In genomic region chr12:54975875-54976274, GRCh38 we compare ENCODE assay signal across 1 cellular context.
TF ChIP-seq lines count a peak whose summit lies in the region.

No MANE protein-coding gene starts in this region.

TF ChIP-seq in K562, 482 proteins besides CTCF, POLR2A, EP300 and RAD21:
- TF ChIP-seq ARID1B (IDR thresholded peaks at IDR 0.05) (peak; percentile 68), HIVEP1 (CRISPR knock-in tag; IDR thresholded peaks at IDR 0.05) (no peak), SIRT6 (IDR thresholded peaks at IDR 0.05; ENCODE audit: low read depth, low read length) (no peak), DPF2 (IDR thresholded peaks at IDR 0.05) (peak; percentile 44; the same call in 1 of the 2 replicates), E2F6 (IDR thresholded peaks at IDR 0.05; ENCODE audit: borderline replicate concordance in 1 of 2, extremely low read depth in 1 of 2, insufficient read depth in 1 of 2, insufficient read length in 1 of 2, low read depth in 1 of 2, low read length in 1 of 2, poor library complexity in 1 of 2, severe bottlenecking in 1 of 2) (peak in 1 of 2 experiments; percentile 41), MLLT1 (IDR thresholded peaks at IDR 0.05) (no peak), ZNF316 (IDR thresholded peaks at IDR 0.05) (peak; percentile 53; the same call in 1 of the 2 replicates), MTA2 (IDR thresholded peaks at IDR 0.05; ENCODE audit: low read depth) (no peak), THAP7 (CRISPR knock-in tag; IDR thresholded peaks at IDR 0.05) (no peak), HDAC3 (IDR thresholded peaks at IDR 0.05; ENCODE audit: borderline replicate concordance, partially characterized antibody) (no peak), CXXC5 (CRISPR knock-in tag; IDR thresholded peaks at IDR 0.05) (no peak), SMARCE1 (IDR thresholded peaks at IDR 0.05) (peak; percentile 39; the same call in 1 of the 2 replicates), KDM1A (IDR thresholded peaks at IDR 0.05) (peak; percentile 64 to 71), KLF16 (IDR thresholded peaks at IDR 0.05) (peak; percentile 13; the same call in 1 of the 2 replicates), MAZ (CRISPR knock-in tag; conservative IDR thresholded peaks at IDR 0.05 in 1 of 2, IDR thresholded peaks at IDR 0.05 in 1 of 2) (no peak), TAL1 (IDR thresholded peaks at IDR 0.05) (peak; percentile 49; the same call in 1 of the 2 replicates), CBFA2T3 (IDR thresholded peaks at IDR 0.05) (peak; percentile 67), L3MBTL2 (IDR thresholded peaks at IDR 0.05) (peak; percentile 73), ZBED1 (IDR thresholded peaks at IDR 0.05) (0 out of 2 replicates have a peak, but pooled peaks have one; percentile 73), NFE2 (IDR thresholded peaks at IDR 0.05; ENCODE audit: low read depth) (peak; percentile 80), CREB3 (tag; conservative IDR thresholded peaks at IDR 0.05; ENCODE audit: low read depth) (no peak), CREM (IDR thresholded peaks at IDR 0.05; ENCODE audit: low read depth) (no peak), MGA (IDR thresholded peaks at IDR 0.05) (peak; percentile 17; the same call in 1 of the 2 replicates), PML (IDR thresholded peaks at IDR 0.05; ENCODE audit: low read length) (no peak), CBX1 (IDR thresholded peaks at IDR 0.05; ENCODE audit: low read depth) (no peak), RCOR1 (IDR thresholded peaks at IDR 0.05; ENCODE audit: borderline replicate concordance in 1 of 2, low read depth in 2 of 2, low read length in 2 of 2) (peak in 1 of 2 experiments; percentile 57; a peak in 1 of 4 replicates), TAF15 (IDR thresholded peaks at IDR 0.05; ENCODE audit: low read depth, low read length) (no peak), NR2C1 (IDR thresholded peaks at IDR 0.05) (peak; percentile 58; the same call in 1 of the 2 replicates), NR2C1 (tag; IDR thresholded peaks at IDR 0.05) (peak; percentile 68), PHF20 (IDR thresholded peaks at IDR 0.05; ENCODE audit: partially characterized antibody) (no peak), MAFG (tag; conservative IDR thresholded peaks at IDR 0.05) (peak; percentile 72), C11orf30 (IDR thresholded peaks at IDR 0.05; ENCODE audit: low read depth) (peak; percentile 61), NR2C2 (CRISPR knock-in tag; IDR thresholded peaks at IDR 0.05) (no peak), NR2C2 (tag; IDR thresholded peaks at IDR 0.05) (peak; percentile 71), NFIC (IDR thresholded peaks at IDR 0.05) (no peak), MYC (IDR thresholded peaks at IDR 0.05; ENCODE audit: low read depth, low read length) (peak; percentile 37; the same call in 1 of the 2 replicates), MYC (CRISPR knock-in tag; IDR thresholded peaks at IDR 0.05; ENCODE audit: borderline replicate concordance, low read depth) (no peak), RFX7 (CRISPR knock-in tag; IDR thresholded peaks at IDR 0.05) (no peak), CBX3 (IDR thresholded peaks at IDR 0.05; ENCODE audit: borderline replicate concordance in 1 of 2, low read length in 2 of 2) (no peak), ZNF253 (CRISPR knock-in tag; conservative IDR thresholded peaks at IDR 0.05) (no peak), SAFB2 (IDR thresholded peaks at IDR 0.05; ENCODE audit: borderline replicate concordance, low read depth, low read length, severe bottlenecking) (no peak), MECOM (CRISPR knock-in tag; IDR thresholded peaks at IDR 0.05) (0 out of 2 replicates have a peak, but pooled peaks have one; percentile 17), SREBF1 (IDR thresholded peaks at IDR 0.05; ENCODE audit: borderline replicate concordance, low read depth, low read length) (no peak), TCF3 (CRISPR knock-in tag; IDR thresholded peaks at IDR 0.05) (peak; percentile 31; the same call in 1 of the 2 replicates), BHLHE40 (IDR thresholded peaks at IDR 0.05; ENCODE audit: low read length) (peak; percentile 69; the same call in 1 of the 2 replicates), HOXB6 (CRISPR knock-in tag; IDR thresholded peaks at IDR 0.05; ENCODE audit: borderline replicate concordance) (no peak), TRIM24 (IDR thresholded peaks at IDR 0.05) (no peak)
